ENCODE assay signal across 8 cellular contexts in genomic region chr3:27368831-27369607, GRCh38. TPM values are rescaled to one million over a fixed set of nuclear protein-coding genes. Genes with fewer than 3 reads are reported as not detected.
A peak's percentile ranks its signal among the peaks of the same experiment; 100 is the strongest.
DNase-seq lines count a peak whose midpoint lies in the region; ATAC-seq and TF ChIP-seq lines count a peak whose summit lies in the region.

A gene with protein sequence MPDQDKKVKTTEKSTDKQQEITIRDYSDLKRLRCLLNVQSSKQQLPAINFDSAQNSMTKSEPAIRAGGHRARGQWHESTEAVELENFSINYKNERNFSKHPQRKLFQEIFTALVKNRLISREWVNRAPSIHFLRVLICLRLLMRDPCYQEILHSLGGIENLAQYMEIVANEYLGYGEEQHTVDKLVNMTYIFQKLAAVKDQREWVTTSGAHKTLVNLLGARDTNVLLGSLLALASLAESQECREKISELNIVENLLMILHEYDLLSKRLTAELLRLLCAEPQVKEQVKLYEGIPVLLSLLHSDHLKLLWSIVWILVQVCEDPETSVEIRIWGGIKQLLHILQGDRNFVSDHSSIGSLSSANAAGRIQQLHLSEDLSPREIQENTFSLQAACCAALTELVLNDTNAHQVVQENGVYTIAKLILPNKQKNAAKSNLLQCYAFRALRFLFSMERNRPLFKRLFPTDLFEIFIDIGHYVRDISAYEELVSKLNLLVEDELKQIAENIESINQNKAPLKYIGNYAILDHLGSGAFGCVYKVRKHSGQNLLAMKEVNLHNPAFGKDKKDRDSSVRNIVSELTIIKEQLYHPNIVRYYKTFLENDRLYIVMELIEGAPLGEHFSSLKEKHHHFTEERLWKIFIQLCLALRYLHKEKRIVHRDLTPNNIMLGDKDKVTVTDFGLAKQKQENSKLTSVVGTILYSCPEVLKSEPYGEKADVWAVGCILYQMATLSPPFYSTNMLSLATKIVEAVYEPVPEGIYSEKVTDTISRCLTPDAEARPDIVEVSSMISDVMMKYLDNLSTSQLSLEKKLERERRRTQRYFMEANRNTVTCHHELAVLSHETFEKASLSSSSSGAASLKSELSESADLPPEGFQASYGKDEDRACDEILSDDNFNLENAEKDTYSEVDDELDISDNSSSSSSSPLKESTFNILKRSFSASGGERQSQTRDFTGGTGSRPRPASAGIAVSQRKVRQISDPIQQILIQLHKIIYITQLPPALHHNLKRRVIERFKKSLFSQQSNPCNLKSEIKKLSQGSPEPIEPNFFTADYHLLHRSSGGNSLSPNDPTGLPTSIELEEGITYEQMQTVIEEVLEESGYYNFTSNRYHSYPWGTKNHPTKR (minus strand): TSS chr3:27369383. CDS start chr3:27352882, 16,501 bp downstream.

- peaks cover 25% of the 10 kb centered on the region for H3K27me3 Mint-ChIP-seq in HFFc6 (ENCODE audit: insufficient read depth)

- H3K4me1 ChIP-seq in transverse colon, result peaks cover 0 to 11% (median 5%) of the 10 kb centered on the region in 4 donors

- 3 to 9% methylated on average over 9 to 42 of the region's 48 CpGs for WGBS in transverse colon (ENCODE audit: low coverage in 1 of 2), 2 donors

- H3K4me3 ChIP-seq in transverse colon, result peak within 1 kb of the TSS; percentile 43 to 81 (median 69)

- TF ChIP-seq CTCF in HFFc6 (IDR thresholded peaks at IDR 0.05) (peak; percentile 25; the same call in 1 of the 2 replicates), transverse colon (IDR thresholded peaks at IDR 0.05) (peak in 3 of 5 experiments; percentile 8 to 25 (median 12))

- no peak for TF ChIP-seq POLR2A in transverse colon (IDR thresholded peaks at IDR 0.05)

- intact Hi-C loops in left ventricle myocardium superior (cut with micrococcal nuclease) (no loop called here), posterior vena cava (cut with DNase I) (no loop called here), transverse colon (cut with DNase I; ENCODE audit: low total_unique reads) (no loop called here)

- peaks cover 17% of the 10 kb centered on the region; the same call in 1 of the 2 replicates for H3K36me3 Mint-ChIP-seq in HFFc6 (ENCODE audit: low read depth)

- in situ Hi-C loops in transverse colon (cut with MboI; ENCODE audit: low pct_ligation_motif_present in 1 of 4, low pct_unique_long_range_greater_than_20kb in 1 of 4, low sequenced_read_pairs in 3 of 4), result no loop called here

- H3K9me3 ChIP-seq in transverse colon, result no peaks in the 10 kb centered on the region

- H3K4me1 Mint-ChIP-seq in HFFc6 (ENCODE audit: low read depth), result peaks cover 20% of the 10 kb centered on the region

- DNase-seq in GF-D8 (lab: John Stamatoyannopoulos, UW) (peak; percentile 40), HFFc6 (peak; percentile 86), NCI-H1092 treated with DMSO at 0.1 percent for 48 hours (lab: John Stamatoyannopoulos, UW) (peak; percentile 82), SW480 (ENCODE audit: low spot score) (peak; percentile 82), amniotic epithelial cell (ENCODE audit: low read depth) (peak; percentile 85), left ventricle myocardium superior (peak; percentile 91), posterior vena cava (ENCODE audit: low spot score) (peak; percentile 97), transverse colon (peak; percentile 93)

- H3K4me3 Mint-ChIP-seq in HFFc6, result peak within 1 kb of the TSS; percentile 88

- no peak for TF ChIP-seq EP300 in transverse colon (IDR thresholded peaks at IDR 0.05; ENCODE audit: low read depth)

- peak; percentile 100 for ATAC-seq in left ventricle myocardium superior

- peak within 1 kb of the TSS; percentile 65 for H3K27ac Mint-ChIP-seq in HFFc6

- no peaks in the 10 kb centered on the region for H3K27me3 ChIP-seq in transverse colon

- peak within 1 kb of the TSS in 2 of 4 donors; percentile 7 to 20 for H3K27ac ChIP-seq in transverse colon

- no peaks in the 10 kb centered on the region for H3K36me3 ChIP-seq in transverse colon

- peaks cover 5% of the 10 kb centered on the region; the same call in 1 of the 2 replicates for H3K9me3 Mint-ChIP-seq in HFFc6

RNA-seq across cellular contexts. Expression of the gene that starts here (rescaled TPM):
- 1 to 10 TPM; 5.2 to 9.5 (median 6.5) TPM for total RNA-seq in HFFc6 (2021; fragmentation: NEBNext Ultra II Directional; extraction: Animal tissue kit (Norgen Biotek cat#: 25700))
- total RNA-seq in left ventricle myocardium superior (16.9 TPM), posterior vena cava (1 to 10 TPM in 1 of 2 donors, under 1 TPM in 1; 0.65 to 1.5 TPM), transverse colon (1 to 10 TPM; 1.1 to 3.2 (median 1.7) TPM)

Comparison
In these comparisons a context has a peak if more than half of its experiments do, and no peak if none do; other contexts are left out.
1. DNase-seq: peak in every context shown above with its lines; median percentile 97 in posterior vena cava; 93 in transverse colon; 91 in left ventricle myocardium superior; 86 in HFFc6; 85 in amniotic epithelial cell; 82 in NCI-H1092 treated with DMSO at 0.1 percent for 48 hours; 82 in SW480; 40 in GF-D8.